28 cellular contexts compared by ENCODE assay signal in genomic region chr10:95265572-95265971, GRCh38. TPM values are rescaled to one million over a fixed set of nuclear protein-coding genes. Genes with fewer than 3 reads are reported as not detected.
DNase-seq lines count a peak whose midpoint lies in the region; ATAC-seq, FAIRE-seq and TF ChIP-seq lines count a peak whose summit lies in the region.
"Had no signal": no experiment of that assay in that cellular context is flagged by ENCODE, and none has a peak within 500 bp of the region (broad histone marks: within the 10 kb centered on the region; RNA-seq: fewer than 3 reads in every experiment).

No MANE protein-coding gene starts in this region.

- H3K4me3 Mint-ChIP-seq in Caco-2 (ENCODE audit: unreplicated experiment) (no peak overlapping the region), naive B cell (no peak overlapping the region), chondrocyte (ENCODE audit: unreplicated experiment) (no peak overlapping the region)
- H3K4me3 Mint-ChIP-seq: activated CD4-positive, alpha-beta T cell treated with anti-CD3 and anti-CD28 coated beads, Interleukin-2, amount 10 ng/mL, durations not matched to agents 24 days and 14 days; activated naive CD4-positive, alpha-beta T cell treated with anti-CD3 and anti-CD28 coated beads, Interleukin-2, amount 10 ng/mL, durations not matched to agents 7 days and 5 days; dendritic cell treated with granulocyte-macrophage colony-stimulating factor and Interleukin-4, amounts not matched to agents 40 ng/mL and 50 ng/mL, for 4 days; naive thymus-derived CD4-positive, alpha-beta T cell; stimulated activated naive B cell treated with anti-CD40 and anti-IgM and Interleukin-4, amounts not matched to agents 10 μg/mL and 1 μg/mL and 100 μg/mL, for 72 hours; T-helper 17 cell had no signal

- ATAC-seq in naive B cell (ENCODE audit: low read depth in 2 of 2) = no peak
- ATAC-seq: naive thymus-derived CD4-positive, alpha-beta T cell; stimulated activated naive B cell treated with anti-CD40 and anti-IgM and Interleukin-4, amounts not matched to agents 10 μg/mL and 1 μg/mL and 100 μg/mL, for 72 hours; T-helper 17 cell had no signal

- H3K9me3 ChIP-seq in Caco-2 (no peaks in the 10 kb centered on the region), HUES64 (ENCODE audit: insufficient read depth, low read depth, low read length) (no peaks in the 10 kb centered on the region), H1 (ENCODE audit: insufficient read depth in 2 of 2, low read depth in 1 of 2, low read length in 1 of 2) (no peaks in the 10 kb centered on the region)
- H3K9me3 ChIP-seq: Peyer's patch, testis had no signal

- H3K4me1 Mint-ChIP-seq in Caco-2 (ENCODE audit: low read depth, unreplicated experiment) (peaks cover 66% of the 10 kb centered on the region), naive B cell (peaks cover 40 to 61% (median 47%) of the 10 kb centered on the region in 3 donors), chondrocyte (ENCODE audit: low read depth) (peaks cover 64% of the 10 kb centered on the region)
- H3K4me1 Mint-ChIP-seq: activated CD4-positive, alpha-beta T cell treated with anti-CD3 and anti-CD28 coated beads, Interleukin-2, amount 10 ng/mL, durations not matched to agents 24 days and 14 days; activated naive CD4-positive, alpha-beta T cell treated with anti-CD3 and anti-CD28 coated beads, Interleukin-2, amount 10 ng/mL, durations not matched to agents 7 days and 5 days had no signal

- TF ChIP-seq EP300 in H1 (IDR thresholded peaks at IDR 0.05; ENCODE audit: borderline replicate concordance in 1 of 2, low read depth in 2 of 2, low read length in 2 of 2) = no peak

- BruUV-seq in Caco-2 (replicated peaks; lab: Mats Ljungman, UMichigan) = no TSS peak

- no peak for TF ChIP-seq CTCF in Caco-2 (IDR thresholded peaks at IDR 0.05; ENCODE audit: insufficient read depth in 1 of 2, low read depth in 1 of 2, low read length in 1 of 2, severe bottlenecking in 1 of 2, unreplicated experiment in 1 of 2)
- no peak for TF ChIP-seq CTCF in H1 (IDR thresholded peaks at IDR 0.05; ENCODE audit: control extremely low read depth in 1 of 3, insufficient read depth in 1 of 3, low read depth in 1 of 3, low read length in 3 of 3)
- no peak for TF ChIP-seq CTCF in chondrocyte (IDR thresholded peaks at IDR 0.05)

- H2AFZ ChIP-seq in H1 (ENCODE audit: low read length) = no peak overlapping the region

- peak overlapping the region; percentile 99 for H2AK5ac ChIP-seq in H1 (ENCODE audit: low read depth, low read length)

- H3K27ac Mint-ChIP-seq in Caco-2 (ENCODE audit: unreplicated experiment) = peak overlapping the region; percentile 98
- peak overlapping the region; percentile 81 to 99 (median 92) for H3K27ac Mint-ChIP-seq in naive B cell
- H3K27ac Mint-ChIP-seq in chondrocyte (ENCODE audit: unreplicated experiment) = no peak overlapping the region
- H3K27ac Mint-ChIP-seq: activated CD4-positive, alpha-beta T cell treated with anti-CD3 and anti-CD28 coated beads, Interleukin-2, amount 10 ng/mL, durations not matched to agents 24 days and 14 days; activated naive CD4-positive, alpha-beta T cell treated with anti-CD3 and anti-CD28 coated beads, Interleukin-2, amount 10 ng/mL, durations not matched to agents 7 days and 5 days; naive thymus-derived CD4-positive, alpha-beta T cell had no signal

- no peak overlapping the region for H3K4ac ChIP-seq in H1 (replicated peaks; ENCODE audit: insufficient read length, low read depth, low read length)

- H2BK20ac ChIP-seq in H1 (ENCODE audit: low read length) = peak overlapping the region; percentile 97

- POLR2A ChIA-PET in Caco-2 (lab: Charles Lee) (interaction anchor here (0.6 kb wide), 1 partner anchor 84 kb away, joined by 3 read pairs; no protein-coding TSS in a partner anchor), H1 (lab: Charles Lee; ENCODE audit: partially characterized antibody) (interaction anchor here (0.6 to 2.6 kb wide), 3 partner anchors 13 to 256 kb away, joined by 3 to 17 read pairs (median 6); no protein-coding TSS in a partner anchor)

- peak overlapping the region; percentile 96 for H2BK12ac ChIP-seq in H1 (ENCODE audit: low read depth, low read length)

- CTCF ChIA-PET in Caco-2 (lab: Charles Lee) = interaction anchor here (1.4 kb wide), 1 partner anchor 23 kb away, joined by 4 read pairs; no protein-coding TSS in a partner anchor
- CTCF ChIA-PET in H1 (lab: Charles Lee; ENCODE audit: partially characterized antibody) = interaction anchor here (0.6 to 7.3 kb wide), 5 partner anchors 8 to 97 kb away, joined by 3 to 52 read pairs (median 12); no protein-coding TSS in a partner anchor

- H2BK5ac ChIP-seq in H1 (ENCODE audit: low read depth, low read length) = peak overlapping the region; percentile 78; the same call in 1 of the 2 replicates

- FAIRE-seq in H1 (lab: Jason Lieb, UNC) = no peak
- FAIRE-seq: D721Med, endometrium, GM19239 had no signal

- no peaks in the 10 kb centered on the region for H3K23me2 ChIP-seq in H1 (ENCODE audit: low read depth, low read length)

- H3K27ac ChIP-seq in HUES64 (ENCODE audit: low read depth, low read length) (peak overlapping the region; percentile 52; the same call in 1 of the 2 replicates), H1 (ENCODE audit: low read depth, low read length) (peak overlapping the region; percentile 25; the same call in 1 of the 2 replicates)
- H3K27ac ChIP-seq: cardiac muscle cell, testis, VCaP had no signal

- peaks cover 7% of the 10 kb centered on the region for H3K36me3 ChIP-seq in Caco-2 (ENCODE audit: control insufficient read depth, insufficient read depth, low read length)
- peaks cover 69% of the 10 kb centered on the region for H3K36me3 ChIP-seq in HUES64 (ENCODE audit: insufficient read depth, low read length)
- peaks cover 3 to 73% (median 17%) of the 10 kb centered on the region in 4 experiments; a peak in 7 of 8 replicates for H3K36me3 ChIP-seq in H1 (ENCODE audit: control insufficient read depth in 2 of 4, insufficient read depth in 4 of 4, low read length in 3 of 4)

- no peaks in the 10 kb centered on the region for H3K27me3 ChIP-seq in Caco-2 (replicated peaks; ENCODE audit: control insufficient read depth, insufficient read depth, low read length)
- no peaks in the 10 kb centered on the region for H3K27me3 ChIP-seq in HUES64 (ENCODE audit: insufficient read depth, low read length)
- H3K27me3 ChIP-seq in H1 (replicated peaks in 1 of 4; ENCODE audit: control insufficient read depth in 3 of 4, extremely low read depth in 1 of 4, insufficient read depth in 3 of 4, low read length in 3 of 4) = no peaks in the 10 kb centered on the region
- H3K27me3 ChIP-seq: cardiac muscle cell, Peyer's patch, testis had no signal

- TF ChIP-seq POLR2A in H1 (IDR thresholded peaks at IDR 0.05; ENCODE audit: control extremely low read depth in 1 of 2, low read depth in 2 of 2, low read length in 2 of 2) = no peak

- WGBS in HUES64 = 96% methylated on average over 8 of the region's 8 CpGs
- WGBS in H1 (ENCODE audit: extremely low coverage in 1 of 2, insufficient coverage in 1 of 2, insufficient read length in 1 of 2, insufficient replicate concordance in 2 of 2, low coverage in 1 of 2, low lambda C conversion rate in 2 of 2, missing lambda C conversion rate in 1 of 2), 2 experiments = 94% methylated on average over 8 of the region's 8 CpGs; no CpG with 5 or more reads in 1 of the 2 experiments

- H3K36me3 Mint-ChIP-seq in Caco-2 (ENCODE audit: insufficient read depth, unreplicated experiment) (peaks cover 93% of the 10 kb centered on the region), naive B cell (peaks cover 13 to 20% of the 10 kb centered on the region in 2 donors), chondrocyte (ENCODE audit: low read depth) (peaks cover 23% of the 10 kb centered on the region)
- H3K36me3 Mint-ChIP-seq: activated naive CD4-positive, alpha-beta T cell treated with anti-CD3 and anti-CD28 coated beads, Interleukin-2, amount 10 ng/mL, durations not matched to agents 7 days and 5 days; naive thymus-derived CD4-positive, alpha-beta T cell had no signal

- peaks cover 5% of the 10 kb centered on the region; the same call in 1 of the 2 replicates for H3K79me1 ChIP-seq in H1 (ENCODE audit: low read depth, low read length)

- H4K91ac ChIP-seq in H1 (replicated peaks; ENCODE audit: insufficient read length, low read length) = no peak overlapping the region

- H2BK15ac ChIP-seq in H1 (ENCODE audit: low read length) = 0 out of 2 replicates have a peak overlapping the region, but pooled peaks have one; percentile 96

- no peak overlapping the region for H3K14ac ChIP-seq in H1 (ENCODE audit: insufficient read length)

- intact Hi-C loops in Caco-2 (cut with micrococcal nuclease; ENCODE audit: unreplicated experiment) = no loop called here

- no peak for DNase-seq in Caco-2
- DNase-seq in H1 (ENCODE audit: low read depth in 1 of 2, low spot score in 2 of 2) = peak in 1 of 2 experiments; percentile 39
- DNase-seq in naive B cell = no peak
- no peak for DNase-seq in nucleus accumbens (lab: John Stamatoyannopoulos, UW)
- no peak for DNase-seq in NCI-H774 (lab: John Stamatoyannopoulos, UW)
- DNase-seq in superior temporal gyrus (ENCODE audit: extremely low spot score) = no peak
- DNase-seq in chondrocyte (ENCODE audit: low spot score) = no peak
- DNase-seq: activated CD4-positive, alpha-beta T cell treated with anti-CD3 and anti-CD28 coated beads, Interleukin-2, amount 10 ng/mL, durations not matched to agents 24 days and 14 days; activated naive CD4-positive, alpha-beta T cell treated with anti-CD3 and anti-CD28 coated beads, Interleukin-2, amount 10 ng/mL, durations not matched to agents 7 days and 5 days; amniotic stem cell; C1 segment of cervical spinal cord; KG1; naive thymus-derived CD4-positive, alpha-beta T cell; NCI-H1694 treated with DMSO at 0.1 percent for 48 hours; NCI-H2171; NCI-H524; Peyer's patch; stimulated activated CD4-positive, alpha-beta T cell treated with anti-CD3 and anti-CD28 coated beads, Interleukin-4, amount 100 ng/mL, for 1 hour; stimulated activated naive B cell treated with anti-CD40 and anti-IgM and Interleukin-4, amounts not matched to agents 10 μg/mL and 1 μg/mL and 100 μg/mL, for 72 hours; T-helper 17 cell; testis had no signal

- 0 out of 2 replicates have a peak overlapping the region, but pooled peaks have one; percentile 36 for H3K18ac ChIP-seq in H1 (ENCODE audit: extremely low read depth, low read length)

- no peak overlapping the region for H3K56ac ChIP-seq in H1 (replicated peaks; ENCODE audit: insufficient read length, low read depth, low read length)

- no peak overlapping the region; a peak in 1 of 4 replicates for H3K4me2 ChIP-seq in H1 (ENCODE audit: insufficient read depth in 1 of 2, low read depth in 2 of 2, low read length in 2 of 2)

- H3K9me3 Mint-ChIP-seq in Caco-2 (ENCODE audit: unreplicated experiment) = no peaks in the 10 kb centered on the region
- H3K9me3 Mint-ChIP-seq in naive B cell = no peaks in the 10 kb centered on the region
- H3K9me3 Mint-ChIP-seq in chondrocyte (ENCODE audit: low read depth) = no peaks in the 10 kb centered on the region
- H3K9me3 Mint-ChIP-seq: activated CD4-positive, alpha-beta T cell treated with anti-CD3 and anti-CD28 coated beads, Interleukin-2, amount 10 ng/mL, durations not matched to agents 24 days and 14 days; activated naive CD4-positive, alpha-beta T cell treated with anti-CD3 and anti-CD28 coated beads, Interleukin-2, amount 10 ng/mL, durations not matched to agents 7 days and 5 days; dendritic cell treated with granulocyte-macrophage colony-stimulating factor and Interleukin-4, amounts not matched to agents 40 ng/mL and 50 ng/mL, for 4 days; naive thymus-derived CD4-positive, alpha-beta T cell; stimulated activated naive B cell treated with anti-CD40 and anti-IgM and Interleukin-4, amounts not matched to agents 10 μg/mL and 1 μg/mL and 100 μg/mL, for 72 hours had no signal

- no peak for TF ChIP-seq RAD21 in H1 (IDR thresholded peaks at IDR 0.05 in 1 of 2, conservative IDR thresholded peaks at IDR 0.05 in 1 of 2; ENCODE audit: low read depth in 2 of 2, low read length in 2 of 2)

- H4K20me1 ChIP-seq in H1 (replicated peaks in 1 of 2; ENCODE audit: control insufficient read depth in 1 of 2, insufficient read depth in 2 of 2, low read length in 2 of 2) = peaks cover 0 to 1% of the 10 kb centered on the region in 2 experiments

- peaks cover 0 to 5% of the 10 kb centered on the region in 2 experiments; a peak in 1 of 4 replicates for H3K79me2 ChIP-seq in H1 (ENCODE audit: control insufficient read depth in 1 of 2, insufficient read depth in 2 of 2, low read length in 2 of 2)

- H3K9ac ChIP-seq in HUES64 (ENCODE audit: low read depth, low read length) = no peak overlapping the region
- no peak overlapping the region for H3K9ac ChIP-seq in H1 (replicated peaks in 1 of 4; ENCODE audit: extremely low read depth in 1 of 4, low read depth in 3 of 4, low read length in 3 of 4)

- H4K8ac ChIP-seq in H1 (ENCODE audit: extremely low read depth, insufficient read depth, low read length) = no peak overlapping the region

- H4K5ac ChIP-seq in H1 (ENCODE audit: insufficient read length, low read depth, low read length) = peak overlapping the region; percentile 38

- no peak overlapping the region for H3K23ac ChIP-seq in H1 (ENCODE audit: insufficient read length)

- H3K4me3 ChIP-seq in Caco-2 (ENCODE audit: low read depth, low read length) (no peak overlapping the region), HUES64 (ENCODE audit: low read length) (no peak overlapping the region), H1 (ENCODE audit: extremely low read depth in 1 of 4, insufficient read depth in 2 of 4, low read depth in 3 of 4, low read length in 4 of 4) (no peak overlapping the region)
- H3K4me3 ChIP-seq: cardiac muscle cell, Peyer's patch, testis had no signal

- no peaks in the 10 kb centered on the region for H3K27me3 Mint-ChIP-seq in Caco-2 (ENCODE audit: insufficient read depth, unreplicated experiment)
- H3K27me3 Mint-ChIP-seq in naive B cell = no peaks in the 10 kb centered on the region
- no peaks in the 10 kb centered on the region for H3K27me3 Mint-ChIP-seq in chondrocyte (ENCODE audit: low read depth)
- H3K27me3 Mint-ChIP-seq: activated CD4-positive, alpha-beta T cell treated with anti-CD3 and anti-CD28 coated beads, Interleukin-2, amount 10 ng/mL, durations not matched to agents 24 days and 14 days; dendritic cell treated with granulocyte-macrophage colony-stimulating factor and Interleukin-4, amounts not matched to agents 40 ng/mL and 50 ng/mL, for 4 days; stimulated activated naive B cell treated with anti-CD40 and anti-IgM and Interleukin-4, amounts not matched to agents 10 μg/mL and 1 μg/mL and 100 μg/mL, for 72 hours had no signal

- H3K4me1 ChIP-seq in Caco-2 = peaks cover 82% of the 10 kb centered on the region
- peaks cover 51% of the 10 kb centered on the region for H3K4me1 ChIP-seq in HUES64 (ENCODE audit: insufficient read depth, low read length)
- peaks cover 6 to 31% (median 15%) of the 10 kb centered on the region in 4 experiments for H3K4me1 ChIP-seq in H1 (replicated peaks in 1 of 4; ENCODE audit: control insufficient read depth in 3 of 4, insufficient read depth in 4 of 4, low read length in 3 of 4)
- H3K4me1 ChIP-seq: testis had no signal

- H2BK120ac ChIP-seq in H1 (replicated peaks; ENCODE audit: low read depth, low read length) = no peak overlapping the region

RNA-seq across cellular contexts. Expression of gene PDLIM1, which starts 25.2 kb away (rescaled TPM):
- total RNA-seq in Caco-2 (2022) (417 and 506 TPM in 2 replicates), chondrocyte (94.1 to 113 TPM (median 110 TPM) in 3 replicates)
- 127 TPM for polyA plus RNA-seq in HUES64 (2013, experiment 1 of 2)
- 142 TPM for polyA plus RNA-seq in HUES64 (2013, experiment 2 of 2)
- total RNA-seq in H1 (2021; fragmentation: NEBNext Ultra II Directional; extraction: Animal tissue kit (Norgen Biotek cat#: 25700)) = 245 and 264 TPM in 2 replicates
- polyA plus RNA-seq in H1 (2011; rRNA removed) (169 and 199 TPM in 2 replicates), naive B cell (ENCODE audit: low read depth in 6 of 6) (100 to 1,000 TPM; 348 to 523 (median 419) TPM)
- 145 TPM for polyA plus RNA-seq in H1 (2011; cell fraction: cytosol; rRNA removed)
- polyA plus RNA-seq in H1 (2011; cell fraction: nucleus; rRNA removed) = 149 TPM
- polyA plus RNA-seq in H1 (2012, experiment 1 of 2) = 232 to 293 TPM (median 265 TPM) in 4 replicates
- 278 TPM for polyA plus RNA-seq in H1 (2012, experiment 2 of 2)
- 242 TPM for polyA plus RNA-seq in H1 (2013, experiment 1 of 2)
- polyA plus RNA-seq in H1 (2013, experiment 2 of 2) = 244 TPM
- 142 and 150 TPM in 2 replicates for polyA minus RNA-seq in H1 (2011; rRNA and poly(A)+ RNA removed)
- polyA minus RNA-seq in H1 (2011; cell fraction: cytosol; rRNA and poly(A)+ RNA removed) = 109 TPM
- polyA minus RNA-seq in H1 (2011; cell fraction: nucleus; rRNA and poly(A)+ RNA removed) = 70.1 TPM
